Comparison of ENCODE assay signal across 22 cellular contexts in genomic region chr18:72410399-72410798, GRCh38.
"Had no signal": no experiment of that assay in that cellular context is flagged by ENCODE, and none has a peak within 500 bp of the region (broad histone marks: within the 10 kb centered on the region; RNA-seq: fewer than 3 reads in every experiment).

No MANE protein-coding gene starts in this region.

- H3K27me3 Mint-ChIP-seq: activated naive CD8-positive, alpha-beta T cell treated with anti-CD3 and anti-CD28 coated beads for 36 hours; naive thymus-derived CD8-positive, alpha-beta T cell had no signal

- DNase-seq: activated CD4-positive, alpha-beta T cell treated with anti-CD3 and anti-CD28 coated beads for 4 hours; activated CD4-positive, alpha-beta T cell treated with anti-CD3 and anti-CD28 coated beads, Interleukin-2, amount 50 U/mL, for 48 hours; activated CD4-positive, CD25-positive, alpha-beta regulatory T cell; activated CD8-positive, alpha-beta memory T cell treated with anti-CD3 and anti-CD28 coated beads, Interleukin-2, amount 50 U/mL, for 48 hours; activated naive CD4-positive, alpha-beta T cell; activated naive CD8-positive, alpha-beta T cell treated with anti-CD3 and anti-CD28 coated beads for 36 hours; activated T-cell treated with anti-CD3 and anti-CD28 coated beads, Interleukin-2, amount 50 U/mL, for 4 hours; cerebellar nuclear complex; immature natural killer cell; kidney glomerular epithelial cell; left ventricle myocardium inferior; naive thymus-derived CD8-positive, alpha-beta T cell; retina; stimulated activated CD4-positive, alpha-beta T cell treated with anti-CD3 and anti-CD28 coated beads, Interleukin-2, amount 100 ng/mL, for 48 hours; stimulated activated CD8-positive, alpha-beta memory T cell treated with anti-CD3 and anti-CD28 coated beads, Interleukin-4, amount 100 ng/mL, for 48 hours; stimulated activated naive CD4-positive, alpha-beta T cell; testis; trophoblast cell; uterus had no signal

- H3K36me3 ChIP-seq: left ventricle myocardium inferior, uterus had no signal

- H3K9me3 ChIP-seq: testis, uterus had no signal

- H2AFZ ChIP-seq: hepatocyte had no signal

- H3K79me2 ChIP-seq: hepatocyte had no signal

- H3K36me3 Mint-ChIP-seq: activated naive CD8-positive, alpha-beta T cell treated with anti-CD3 and anti-CD28 coated beads for 36 hours; immature natural killer cell; mesothelial cell of epicardium; naive thymus-derived CD8-positive, alpha-beta T cell had no signal

- H3K4me1 Mint-ChIP-seq: activated naive CD8-positive, alpha-beta T cell treated with anti-CD3 and anti-CD28 coated beads for 36 hours; immature natural killer cell; mesothelial cell of epicardium; naive thymus-derived CD8-positive, alpha-beta T cell had no signal

- H3K4me3 Mint-ChIP-seq: activated naive CD8-positive, alpha-beta T cell treated with anti-CD3 and anti-CD28 coated beads for 36 hours; activated T-cell treated with anti-CD3 and anti-CD28 coated beads, Interleukin-2, amount 50 U/mL, for 4 hours; immature natural killer cell; mesothelial cell of epicardium; naive thymus-derived CD8-positive, alpha-beta T cell had no signal

- H3K27ac ChIP-seq: hepatocyte, left ventricle myocardium inferior, testis, uterus had no signal

- ATAC-seq: activated T-cell treated with anti-CD3 and anti-CD28 coated beads, Interleukin-2, amount 50 U/mL, for 4 hours; naive thymus-derived CD8-positive, alpha-beta T cell had no signal

- H3K4me3 ChIP-seq: hepatocyte, left ventricle myocardium inferior, testis, uterus had no signal

- H3K4me2 ChIP-seq: hepatocyte had no signal

- H3K27me3 ChIP-seq: hepatocyte, testis, uterus had no signal

- H3K4me1 ChIP-seq: left ventricle myocardium inferior, testis, uterus had no signal

- H3K27ac Mint-ChIP-seq: activated naive CD8-positive, alpha-beta T cell treated with anti-CD3 and anti-CD28 coated beads for 36 hours; activated T-helper 2 cell treated with anti-CD3 and anti-CD28 coated beads, Interferon-gamma antibody, Interleukin-2, Interleukin-4, amounts not matched to agents 10 μg/mL and 5 μg/mL and 100 μg/mL, durations not matched to agents 14 hours and 24 hours and 36 hours; immature natural killer cell; mesothelial cell of epicardium; naive thymus-derived CD8-positive, alpha-beta T cell had no signal
